8 cellular contexts compared by ENCODE assay signal in genomic region chr20:18138266-18138582, GRCh38. TPM values are rescaled to one million over a fixed set of nuclear protein-coding genes. Genes with fewer than 3 reads are reported as not detected.
DNase-seq lines count a peak whose midpoint lies in the region; ATAC-seq lines count a peak whose summit lies in the region.

No MANE protein-coding gene starts in this region.

- H3K27me3 ChIP-seq in MG63 = no peaks in the 10 kb centered on the region

- peaks cover 4% of the 10 kb centered on the region for H3K27me3 Mint-ChIP-seq in activated CD4-positive, alpha-beta T cell treated with anti-CD3 and anti-CD28 coated beads, Interleukin-2, amount 10 ng/mL, durations not matched to agents 7 days and 5 days
- H3K27me3 Mint-ChIP-seq in dendritic cell treated with granulocyte-macrophage colony-stimulating factor and Interleukin-4, amounts not matched to agents 40 ng/mL and 50 ng/mL, for 4 days = no peaks in the 10 kb centered on the region
- peaks cover 0 to 4% of the 10 kb centered on the region in 2 donors for H3K27me3 Mint-ChIP-seq in natural killer cell treated with Interleukin-12 subunit alpha and Interleukin-12 subunit beta and Interleukin-15 and Interleukin-18, amount 100 ng/mL, for 72 hours

- no peaks in the 10 kb centered on the region for H3K9me3 Mint-ChIP-seq in activated CD4-positive, alpha-beta T cell treated with anti-CD3 and anti-CD28 coated beads, Interleukin-2, amount 10 ng/mL, durations not matched to agents 7 days and 5 days
- H3K9me3 Mint-ChIP-seq in dendritic cell treated with granulocyte-macrophage colony-stimulating factor and Interleukin-4, amounts not matched to agents 40 ng/mL and 50 ng/mL, for 4 days = no peaks in the 10 kb centered on the region
- H3K9me3 Mint-ChIP-seq in natural killer cell treated with Interleukin-12 subunit alpha and Interleukin-12 subunit beta and Interleukin-15 and Interleukin-18, amount 100 ng/mL, for 72 hours = no peaks in the 10 kb centered on the region

- peaks cover 12% of the 10 kb centered on the region for H3K36me3 ChIP-seq in MG63

- no peaks in the 10 kb centered on the region for H3K9me3 ChIP-seq in MG63

- H3K4me3 ChIP-seq in MG63 = peak overlapping the region; percentile 76

- peak overlapping the region; percentile 88 for H3K27ac Mint-ChIP-seq in activated CD4-positive, alpha-beta T cell treated with anti-CD3 and anti-CD28 coated beads, Interleukin-2, amount 10 ng/mL, durations not matched to agents 7 days and 5 days
- peak overlapping the region; percentile 94 for H3K27ac Mint-ChIP-seq in dendritic cell treated with granulocyte-macrophage colony-stimulating factor and Interleukin-4, amounts not matched to agents 40 ng/mL and 50 ng/mL, for 4 days
- H3K27ac Mint-ChIP-seq in natural killer cell treated with Interleukin-12 subunit alpha and Interleukin-12 subunit beta and Interleukin-15 and Interleukin-18, amount 100 ng/mL, for 72 hours = peak overlapping the region; percentile 54 to 83

- no peak for DNase-seq in activated CD4-positive, alpha-beta T cell treated with anti-CD3 and anti-CD28 coated beads, Interleukin-2, amount 10 ng/mL, durations not matched to agents 7 days and 5 days
- no peak for DNase-seq in activated CD4-positive, alpha-beta T cell treated with anti-CD3 and anti-CD28 coated beads for 4 hours
- DNase-seq in MG63 (no peak), G401 (ENCODE audit: low spot score) (no peak), mucosa of gallbladder (ENCODE audit: low spot score) (no peak), LoVo (ENCODE audit: low spot score) (no peak)
- DNase-seq in natural killer cell treated with Interleukin-12 subunit alpha and Interleukin-12 subunit beta and Interleukin-15 and Interleukin-18, amount 100 ng/mL, for 72 hours (ENCODE audit: low spot score) = no peak

- in situ Hi-C loops in G401 (cut with HindIII; ENCODE audit: low sequenced_read_pairs) = no loop called here

- peak in 1 of 2 donors; percentile 0 for ATAC-seq in natural killer cell treated with Interleukin-12 subunit alpha and Interleukin-12 subunit beta and Interleukin-15 and Interleukin-18, amount 100 ng/mL, for 72 hours

- CTCF ChIA-PET in activated CD4-positive, alpha-beta T cell treated with anti-CD3 and anti-CD28 coated beads, Interleukin-2, amount 10 ng/mL, durations not matched to agents 7 days and 5 days (lab: Charles Lee) = interaction anchor here (0.7 to 1.1 kb wide), 3 partner anchors 14 to 1412 kb away, joined by 3 read pairs; no protein-coding TSS in a partner anchor

- peaks cover 33% of the 10 kb centered on the region for H3K4me1 Mint-ChIP-seq in activated CD4-positive, alpha-beta T cell treated with anti-CD3 and anti-CD28 coated beads, Interleukin-2, amount 10 ng/mL, durations not matched to agents 7 days and 5 days
- H3K4me1 Mint-ChIP-seq in dendritic cell treated with granulocyte-macrophage colony-stimulating factor and Interleukin-4, amounts not matched to agents 40 ng/mL and 50 ng/mL, for 4 days (ENCODE audit: low read depth) = peaks cover 16% of the 10 kb centered on the region
- peaks cover 18 to 30% of the 10 kb centered on the region in 2 donors for H3K4me1 Mint-ChIP-seq in natural killer cell treated with Interleukin-12 subunit alpha and Interleukin-12 subunit beta and Interleukin-15 and Interleukin-18, amount 100 ng/mL, for 72 hours (ENCODE audit: low read depth in 2 of 2)

- intact Hi-C loops in dendritic cell treated with granulocyte-macrophage colony-stimulating factor and Interleukin-4, amounts not matched to agents 40 ng/mL and 50 ng/mL, for 4 days (cut with micrococcal nuclease) = loop anchor here (5.0 to 10.0 kb wide), 4 partner anchors 86 to 1403 kb away; partner anchors contain the start of gene SNRPB2

- H3K36me3 Mint-ChIP-seq in activated CD4-positive, alpha-beta T cell treated with anti-CD3 and anti-CD28 coated beads, Interleukin-2, amount 10 ng/mL, durations not matched to agents 7 days and 5 days (ENCODE audit: low read depth) = peaks cover 14% of the 10 kb centered on the region
- H3K36me3 Mint-ChIP-seq in dendritic cell treated with granulocyte-macrophage colony-stimulating factor and Interleukin-4, amounts not matched to agents 40 ng/mL and 50 ng/mL, for 4 days (ENCODE audit: low read depth) = peaks cover 22% of the 10 kb centered on the region
- peaks cover 6% of the 10 kb centered on the region for H3K36me3 Mint-ChIP-seq in natural killer cell treated with Interleukin-12 subunit alpha and Interleukin-12 subunit beta and Interleukin-15 and Interleukin-18, amount 100 ng/mL, for 72 hours

- peak overlapping the region; percentile 84 for H3K4me3 Mint-ChIP-seq in activated CD4-positive, alpha-beta T cell treated with anti-CD3 and anti-CD28 coated beads, Interleukin-2, amount 10 ng/mL, durations not matched to agents 7 days and 5 days
- H3K4me3 Mint-ChIP-seq in dendritic cell treated with granulocyte-macrophage colony-stimulating factor and Interleukin-4, amounts not matched to agents 40 ng/mL and 50 ng/mL, for 4 days = peak overlapping the region; percentile 88
- peak overlapping the region; percentile 78 for H3K4me3 Mint-ChIP-seq in natural killer cell treated with Interleukin-12 subunit alpha and Interleukin-12 subunit beta and Interleukin-15 and Interleukin-18, amount 100 ng/mL, for 72 hours

- POLR2A ChIA-PET in activated CD4-positive, alpha-beta T cell treated with anti-CD3 and anti-CD28 coated beads, Interleukin-2, amount 10 ng/mL, durations not matched to agents 7 days and 5 days (lab: Charles Lee) = no interaction called here

RNA-seq across cellular contexts. Expression of gene KAT14, which starts 0.6 kb away (rescaled TPM):
- total RNA-seq in activated CD4-positive, alpha-beta T cell treated with anti-CD3 and anti-CD28 coated beads, Interleukin-2, amount 10 ng/mL, durations not matched to agents 7 days and 5 days = 10 to 100 TPM; 19.3 to 20.2 TPM
- 9.9 and 13.1 TPM in 2 replicates for total RNA-seq in MG63 (2014; rRNA removed; shearing (Covaris generic); ENCODE audit: low replicate concordance)
- 10 to 100 TPM; 10.6 to 11.0 TPM for total RNA-seq in natural killer cell treated with Interleukin-12 subunit alpha and Interleukin-12 subunit beta and Interleukin-15 and Interleukin-18, amount 100 ng/mL, for 72 hours
- 15.4 and 33.7 TPM in 2 replicates for total RNA-seq in G401 (2014; rRNA removed; shearing (Covaris generic))
- 16.6 TPM for total RNA-seq in mucosa of gallbladder

RNA-seq across cellular contexts. Expression of gene PET117, which starts 0.6 kb away (rescaled TPM):
- total RNA-seq in activated CD4-positive, alpha-beta T cell treated with anti-CD3 and anti-CD28 coated beads, Interleukin-2, amount 10 ng/mL, durations not matched to agents 7 days and 5 days = 10 to 100 TPM; 13.9 to 14.0 TPM
- 7.3 and 12.0 TPM in 2 replicates for total RNA-seq in MG63 (2014; rRNA removed; shearing (Covaris generic); ENCODE audit: low replicate concordance)
- total RNA-seq in natural killer cell treated with Interleukin-12 subunit alpha and Interleukin-12 subunit beta and Interleukin-15 and Interleukin-18, amount 100 ng/mL, for 72 hours = 10 to 100 TPM in 1 of 2 donors, 1 to 10 TPM in 1; 7.0 to 14.6 TPM
- total RNA-seq in G401 (2014; rRNA removed; shearing (Covaris generic)) = 18.2 and 35.4 TPM in 2 replicates
- 21.8 TPM for total RNA-seq in mucosa of gallbladder
